In the genomic region with DNA sequence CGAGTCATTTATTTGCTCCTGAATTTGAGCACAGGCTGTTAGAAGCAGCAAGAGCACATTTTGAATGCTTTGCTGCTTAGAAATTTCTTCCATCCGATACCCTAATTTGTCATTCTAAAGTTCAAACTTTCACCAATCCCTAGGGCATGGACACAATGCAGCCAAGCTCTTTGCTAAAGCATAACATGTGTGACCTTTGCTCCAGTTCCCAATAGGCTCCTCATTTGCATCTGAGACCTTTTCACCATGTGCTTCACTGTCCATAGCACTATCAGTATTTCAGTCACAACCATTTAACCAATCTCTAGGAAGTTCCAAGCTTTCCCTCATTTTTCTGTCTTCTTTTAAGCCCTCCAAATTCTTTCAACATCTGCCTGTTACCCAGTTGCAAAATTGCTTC, we compare ENCODE assay signal across 21 cellular contexts.
DNase-seq lines count a peak whose midpoint lies in the region; ATAC-seq, FAIRE-seq and TF ChIP-seq lines count a peak whose summit lies in the region.
"Had no signal": no experiment of that assay in that cellular context is flagged by ENCODE, and none has a peak within 500 bp of the region (broad histone marks: within the 10 kb centered on the region; RNA-seq: fewer than 3 reads in every experiment).

No MANE protein-coding gene starts in this region.

- no peak overlapping the region for H3K4me2 ChIP-seq in SU-DHL-6 (ENCODE audit: low read depth, low read length, poor library complexity, severe bottlenecking)
- no peak overlapping the region for H3K4me2 ChIP-seq in HepG2 (ENCODE audit: low read depth, low read length)
- H3K4me2 ChIP-seq: BLaER1 had no signal

- no peak overlapping the region for H3K27ac ChIP-seq in SU-DHL-6 (ENCODE audit: low read depth, low read length)
- no peak overlapping the region for H3K27ac ChIP-seq in HepG2 (ENCODE audit: extremely low read length, insufficient read depth, low read length)
- H3K27ac ChIP-seq: BLaER1, C4-2B had no signal

- no peak for TF ChIP-seq POLR2A in HepG2 (IDR thresholded peaks at IDR 0.05; ENCODE audit: insufficient read depth in 1 of 2, low read depth in 2 of 2, low read length in 2 of 2)

- H2AFZ ChIP-seq in SU-DHL-6 (ENCODE audit: low read depth, low read length, severe bottlenecking) (peak overlapping the region; percentile 82), HepG2 (ENCODE audit: low read length) (no peak overlapping the region)

- no peak overlapping the region for H3K4me3 Mint-ChIP-seq in progenitor cell of endocrine pancreas (ENCODE audit: low read depth)
- H3K4me3 Mint-ChIP-seq: B cell; CD4-positive, CD25-positive, alpha-beta regulatory T cell; CD8-positive, alpha-beta T cell; H9 had no signal

- intact Hi-C loops in HepG2 (cut with micrococcal nuclease; ENCODE audit: unreplicated experiment), result no loop called here

- TF ChIP-seq RAD21 in HepG2 (CRISPR knock-in tag; IDR thresholded peaks at IDR 0.05), result no peak

- H3K9me3 Mint-ChIP-seq in progenitor cell of endocrine pancreas (ENCODE audit: low read depth), result peaks cover 3% of the 10 kb centered on the region

- H3K79me2 ChIP-seq in SU-DHL-6 (ENCODE audit: insufficient read depth, low read length) (no peaks in the 10 kb centered on the region), HepG2 (ENCODE audit: insufficient read depth, low read length) (no peaks in the 10 kb centered on the region)

- no peaks in the 10 kb centered on the region for H3K4me1 ChIP-seq in HepG2 (ENCODE audit: insufficient read depth, low read length)
- H3K4me1 ChIP-seq: BLaER1, Caco-2 had no signal

- 0% methylated on average over 2 of the region's 2 CpGs for WGBS in HepG2 (ENCODE audit: low lambda C conversion rate)

- H3K27ac Mint-ChIP-seq in progenitor cell of endocrine pancreas, result peak overlapping the region; percentile 56
- H3K27ac Mint-ChIP-seq: B cell; CD4-positive, CD25-positive, alpha-beta regulatory T cell; CD8-positive, alpha-beta T cell; H9 had no signal

- TF ChIP-seq EP300 in HepG2 (IDR thresholded peaks at IDR 0.05; ENCODE audit: low read depth in 2 of 2, low read length in 2 of 2) (no peak), HepG2 (CRISPR knock-in tag; IDR thresholded peaks at IDR 0.05; ENCODE audit: borderline replicate concordance) (no peak)

- no peak for FAIRE-seq in HepG2 (lab: Jason Lieb, UNC)
- FAIRE-seq: GM12891, GM19239 had no signal

- no peaks in the 10 kb centered on the region for H3F3A ChIP-seq in SU-DHL-6 (ENCODE audit: insufficient read depth)

- DNase-seq in fibroblast of gingiva (ENCODE audit: low read depth) (peak; percentile 23), HepG2 (ENCODE audit: low spot score) (no peak), progenitor cell of endocrine pancreas (ENCODE audit: low spot score, unreplicated experiment) (no peak), DMS 273 treated with DMSO at 0.1 percent for 48 hours (lab: John Stamatoyannopoulos, UW) (no peak), AG08395 (ENCODE audit: low spot score) (no peak)
- DNase-seq in stimulated activated naive CD4-positive, alpha-beta T cell (lab: John Stamatoyannopoulos, UW), result no peak
- DNase-seq: Caco-2; CD4-positive, CD25-positive, alpha-beta regulatory T cell; CD8-positive, alpha-beta T cell; DMS53; DMS79 treated with DMSO at 0.1 percent for 48 hours; GF-D8; H9 had no signal

- no peak for TF ChIP-seq CTCF in SU-DHL-6 (IDR thresholded peaks at IDR 0.05; ENCODE audit: insufficient read depth, low read length, poor library complexity, severe bottlenecking)
- no peak for TF ChIP-seq CTCF in HepG2 (CRISPR knock-in tag; IDR thresholded peaks at IDR 0.05)
- no peak for TF ChIP-seq CTCF in progenitor cell of endocrine pancreas (IDR thresholded peaks at IDR 0.05; ENCODE audit: unreplicated experiment)

- H3K36me3 Mint-ChIP-seq in progenitor cell of endocrine pancreas (ENCODE audit: insufficient read depth), result no peaks in the 10 kb centered on the region
- H3K36me3 Mint-ChIP-seq: CD4-positive, CD25-positive, alpha-beta regulatory T cell; CD8-positive, alpha-beta T cell had no signal

- H3K9ac ChIP-seq in SU-DHL-6 (ENCODE audit: low read length) (no peak overlapping the region), HepG2 (ENCODE audit: insufficient read depth, low read depth, low read length) (no peak overlapping the region)
- H3K9ac ChIP-seq: BLaER1 had no signal

- H4K20me1 ChIP-seq in SU-DHL-6 (ENCODE audit: low read depth, low read length), result no peaks in the 10 kb centered on the region
- no peaks in the 10 kb centered on the region for H4K20me1 ChIP-seq in HepG2 (ENCODE audit: insufficient read depth, low read length)
- H4K20me1 ChIP-seq: BLaER1 had no signal

- POLR2A ChIA-PET in HepG2 (lab: Yijun Ruan, JAX), result no interaction called here

- H3K36me3 ChIP-seq in SU-DHL-6 (ENCODE audit: low read length) (0 out of 2 replicates have a peak, but pooled peaks cover 4% of the 10 kb centered on the region), HepG2 (replicated peaks in 1 of 2; ENCODE audit: control insufficient read depth in 1 of 2, insufficient read depth in 2 of 2, low read length in 2 of 2) (no peaks in the 10 kb centered on the region)
- H3K36me3 ChIP-seq: BLaER1 had no signal

- H3K4me3 ChIP-seq in SU-DHL-6 (ENCODE audit: insufficient read depth, low read length, poor library complexity, severe bottlenecking) (no peak overlapping the region), HepG2 (replicated peaks in 1 of 3; ENCODE audit: insufficient read depth in 1 of 3, low read depth in 2 of 3, low read length in 3 of 3) (no peak overlapping the region)
- H3K4me3 ChIP-seq: BLaER1 had no signal

- peaks cover 1% of the 10 kb centered on the region for H3K4me1 Mint-ChIP-seq in progenitor cell of endocrine pancreas (ENCODE audit: low read depth)
- H3K4me1 Mint-ChIP-seq: B cell; CD4-positive, CD25-positive, alpha-beta regulatory T cell; H9 had no signal

- no peaks in the 10 kb centered on the region for H3K9me2 ChIP-seq in SU-DHL-6 (replicated peaks; ENCODE audit: insufficient read depth, low read length)

- no peak for ATAC-seq in HepG2
- ATAC-seq in GM18502 (IDR thresholded peaks at IDR 0.05; ENCODE audit: poor library complexity, unreplicated experiment), result no peak
- ATAC-seq: CD8-positive, alpha-beta T cell; HCT116 had no signal

- no TSS peak for BruUV-seq in HepG2 (replicated peaks; lab: Mats Ljungman, UMichigan)

- H3K27me3 ChIP-seq in SU-DHL-6 (ENCODE audit: low read length) (no peaks in the 10 kb centered on the region), HepG2 (ENCODE audit: control insufficient read depth in 1 of 2, insufficient read depth in 2 of 2, low read length in 2 of 2) (no peaks in the 10 kb centered on the region)
- H3K27me3 ChIP-seq: BLaER1 had no signal

- H3K27me3 Mint-ChIP-seq in progenitor cell of endocrine pancreas, result no peaks in the 10 kb centered on the region
- H3K27me3 Mint-ChIP-seq: B cell; CD4-positive, CD25-positive, alpha-beta regulatory T cell had no signal

- CTCF ChIA-PET in HepG2 (lab: Yijun Ruan, JAX; ENCODE audit: low intra/inter-chr PET ratio, low total read pairs), result no interaction called here

- H3K9me3 ChIP-seq in SU-DHL-6 (ENCODE audit: insufficient read depth, low read length) (peaks cover 23% of the 10 kb centered on the region; the same call in 1 of the 2 replicates), HepG2 (ENCODE audit: low read length) (peaks cover 8% of the 10 kb centered on the region; the same call in 1 of the 2 replicates)
- H3K9me3 ChIP-seq: Caco-2 had no signal

- in situ Hi-C loops in HepG2 (cut with HindIII; ENCODE audit: extremely low pct_ligation_motif_present, low pct_unique_long_range_greater_than_20kb), result no loop called here

TF ChIP-seq in HepG2, 621 proteins besides CTCF, POLR2A, EP300 and RAD21:
- TF ChIP-seq ZNF275 (CRISPR knock-in tag; IDR thresholded peaks at IDR 0.05; ENCODE audit: borderline replicate concordance), result no peak
- no peak for TF ChIP-seq GLI4 (CRISPR knock-in tag; IDR thresholded peaks at IDR 0.05; ENCODE audit: borderline replicate concordance)
- TF ChIP-seq, protein P1, sequence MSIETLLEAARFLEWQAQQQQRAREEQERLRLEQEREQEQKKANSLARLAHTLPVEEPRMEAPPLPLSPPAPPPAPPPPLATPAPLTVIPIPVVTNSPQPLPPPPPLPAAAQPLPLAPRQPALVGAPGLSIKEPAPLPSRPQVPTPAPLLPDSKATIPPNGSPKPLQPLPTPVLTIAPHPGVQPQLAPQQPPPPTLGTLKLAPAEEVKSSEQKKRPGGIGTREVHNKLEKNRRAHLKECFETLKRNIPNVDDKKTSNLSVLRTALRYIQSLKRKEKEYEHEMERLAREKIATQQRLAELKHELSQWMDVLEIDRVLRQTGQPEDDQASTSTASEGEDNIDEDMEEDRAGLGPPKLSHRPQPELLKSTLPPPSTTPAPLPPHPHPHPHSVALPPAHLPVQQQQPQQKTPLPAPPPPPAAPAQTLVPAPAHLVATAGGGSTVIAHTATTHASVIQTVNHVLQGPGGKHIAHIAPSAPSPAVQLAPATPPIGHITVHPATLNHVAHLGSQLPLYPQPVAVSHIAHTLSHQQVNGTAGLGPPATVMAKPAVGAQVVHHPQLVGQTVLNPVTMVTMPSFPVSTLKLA (IDR thresholded peaks at IDR 0.05), result 0 out of 2 replicates have a peak, but pooled peaks have one; percentile 3
